Comparison of ENCODE assay signal across 18 cellular contexts in genomic region chr6:100043961-100044360, GRCh38. TPM values are rescaled to one million over a fixed set of nuclear protein-coding genes. Genes with fewer than 3 reads are reported as not detected.
"Had no signal": no experiment of that assay in that cellular context is flagged by ENCODE, and none has a peak within 500 bp of the region (broad histone marks: within the 10 kb centered on the region; RNA-seq: fewer than 3 reads in every experiment).

No MANE protein-coding gene starts in this region.

RNA-seq across cellular contexts. Expression of gene MCHR2, which starts 49.9 kb away (rescaled TPM):
- total RNA-seq: activated B cell treated with CpG ODN at 0.5 μM for 24 hours; activated CD4-positive, alpha-beta memory T cell treated with anti-CD3 and anti-CD28 coated beads for 36 hours; activated CD4-positive, alpha-beta T cell treated with anti-CD3 and anti-CD28 coated beads, Interleukin-2, amount 10 ng/mL, durations not matched to agents 24 days and 14 days; activated CD8-positive, alpha-beta memory T cell treated with anti-CD3 and anti-CD28 coated beads for 36 hours; activated CD8-positive, alpha-beta T cell treated with anti-CD3 and anti-CD28 coated beads for 36 hours; activated naive CD4-positive, alpha-beta T cell treated with anti-CD3 and anti-CD28 coated beads for 36 hours; activated naive CD4-positive, alpha-beta T cell treated with anti-CD3 and anti-CD28 coated beads, Interleukin-2, amount 50 U/mL, for 72 hours; activated naive CD8-positive, alpha-beta T cell treated with anti-CD3 and anti-CD28 coated beads for 36 hours; activated T-cell treated with anti-CD3 and anti-CD28 coated beads, Interleukin-2, amount 50 U/mL, for 4 hours; activated T-cell treated with anti-CD3 and anti-CD28 coated beads, Interleukin-2, amount 50 U/mL, for 72 hours; activated T-helper 1 cell treated with anti-CD3 and anti-CD28 coated beads, Interleukin-12 subunit alpha, Interleukin-12 subunit beta, Interleukin-2, Interleukin-4 antibody, amounts not matched to agents 30 ng/mL and 10 ng/mL and 1 ng/mL, durations not matched to agents 14 hours and 24 hours and 36 hours; activated T-helper 17 cell treated with anti-CD3 and anti-CD28 coated beads, Interleukin-2, amount 50 U/mL, for 72 hours; aorta; astrocyte; body of pancreas; breast epithelium; cardiac septum had no signal
- polyA plus RNA-seq: adrenal gland, aorta had no signal
